ENCODE assay signal across 8 cellular contexts in genomic region chr17:17570207-17570797, GRCh38. TPM values are rescaled to one million over a fixed set of nuclear protein-coding genes. Genes with fewer than 3 reads are reported as not detected.
DNase-seq lines count a peak whose midpoint lies in the region; ATAC-seq, FAIRE-seq and TF ChIP-seq lines count a peak whose summit lies in the region.

No MANE protein-coding gene starts in this region.

- ATAC-seq in foreskin keratinocyte: no peak
- no peak for ATAC-seq in GM21423 (IDR thresholded peaks at IDR 0.05; ENCODE audit: unreplicated experiment)
- ATAC-seq in gastroesophageal sphincter: no peak

- H3K27ac ChIP-seq in foreskin keratinocyte (no peak overlapping the region), small intestine (ENCODE audit: low read depth in 1 of 2, low read length in 1 of 2) (peak overlapping the region; percentile 80 to 89), gastroesophageal sphincter (no peak overlapping the region)

- H3K27me3 ChIP-seq in foreskin keratinocyte: no peaks in the 10 kb centered on the region
- H3K27me3 ChIP-seq in small intestine (ENCODE audit: control insufficient read depth in 2 of 2, insufficient read depth in 2 of 2, low read length in 2 of 2): no peaks in the 10 kb centered on the region
- H3K27me3 ChIP-seq in gastroesophageal sphincter: no peaks in the 10 kb centered on the region

- no peak overlapping the region for H3K4me3 ChIP-seq in small intestine (ENCODE audit: low read depth in 1 of 2, low read length in 2 of 2)
- no peak overlapping the region for H3K4me3 ChIP-seq in gastroesophageal sphincter

- DNase-seq in NCI-H345 (lab: John Stamatoyannopoulos, UW) (peak; percentile 13), NCI-H345 treated with DMSO at 0.1 percent for 48 hours (lab: John Stamatoyannopoulos, UW; ENCODE audit: unreplicated experiment) (no peak), RPMI7951 (ENCODE audit: low read depth) (peak; percentile 34), foreskin keratinocyte (no peak), small intestine (peak; percentile 53)
- no peak for DNase-seq in activated naive CD4-positive, alpha-beta T cell (lab: John Stamatoyannopoulos, UW)

- no peaks in the 10 kb centered on the region for H3K9me3 ChIP-seq in small intestine (ENCODE audit: control insufficient read depth, low read depth)
- no peaks in the 10 kb centered on the region for H3K9me3 ChIP-seq in gastroesophageal sphincter

- H3K36me3 ChIP-seq in small intestine (ENCODE audit: control insufficient read depth in 2 of 2, insufficient read depth in 2 of 2, low read length in 2 of 2): no peaks in the 10 kb centered on the region
- H3K36me3 ChIP-seq in gastroesophageal sphincter: peaks cover 0 to 14% of the 10 kb centered on the region in 2 donors

- no peak for FAIRE-seq in small intestine (lab: Jason Lieb, UNC)

- no peak for TF ChIP-seq POLR2A in gastroesophageal sphincter (IDR thresholded peaks at IDR 0.05)

- WGBS in small intestine, 3 donors: 27 to 61% (median 47%) methylated on average over 7 of the region's 7 CpGs
- WGBS in gastroesophageal sphincter (ENCODE audit: low coverage in 1 of 2), 2 donors: 73 to 84% methylated on average over 2 to 3 of the region's 7 CpGs

- TF ChIP-seq CTCF in foreskin keratinocyte (conservative IDR thresholded peaks at IDR 0.05) (peak; percentile 39), gastroesophageal sphincter (IDR thresholded peaks at IDR 0.05) (peak in 2 of 4 experiments; percentile 15 to 32)

- no peaks in the 10 kb centered on the region for H3K4me1 ChIP-seq in foreskin keratinocyte
- H3K4me1 ChIP-seq in small intestine (ENCODE audit: control insufficient read depth in 2 of 2, insufficient read depth in 1 of 2, low read depth in 1 of 2, low read length in 1 of 2): peaks cover 0 to 8% of the 10 kb centered on the region in 2 donors
- peaks cover 0 to 35% (median 22%) of the 10 kb centered on the region in 3 donors for H3K4me1 ChIP-seq in gastroesophageal sphincter

- no peak for TF ChIP-seq EP300 in gastroesophageal sphincter (IDR thresholded peaks at IDR 0.05)

RNA-seq across cellular contexts. Expression of gene PEMT, which starts 21.2 kb away (rescaled TPM):
- 30.9 and 41.3 TPM in 2 replicates for total RNA-seq in RPMI7951 (2014; rRNA removed; shearing (Covaris generic))
- total RNA-seq in foreskin keratinocyte: 48.2 and 52.4 TPM in 2 replicates
- polyA plus RNA-seq in foreskin keratinocyte: 52.5 and 52.7 TPM in 2 replicates
- polyA plus RNA-seq in small intestine: 10 to 100 TPM; 32.0 to 42.0 (median 33.5) TPM
- total RNA-seq in gastroesophageal sphincter: 10 to 100 TPM in 3 of 4 donors, 1 to 10 TPM in 1; 8.6 to 20.7 (median 17.5) TPM

Comparison
In these comparisons a context has a peak if more than half of its experiments do, and no peak if none do; other contexts are left out.
1. DNase-seq: peak in NCI-H345 (single experiment), RPMI7951 (single experiment) and small intestine (single experiment); none in NCI-H345 treated with DMSO at 0.1 percent for 48 hours (single experiment), foreskin keratinocyte (0 of 2) and activated naive CD4-positive, alpha-beta T cell (0 of 4).
2. H3K27ac ChIP-seq: peak in small intestine (2 of 2); none in foreskin keratinocyte (single experiment) and gastroesophageal sphincter (0 of 4).